ENCODE assay signal across 13 cellular contexts in the genomic region with DNA sequence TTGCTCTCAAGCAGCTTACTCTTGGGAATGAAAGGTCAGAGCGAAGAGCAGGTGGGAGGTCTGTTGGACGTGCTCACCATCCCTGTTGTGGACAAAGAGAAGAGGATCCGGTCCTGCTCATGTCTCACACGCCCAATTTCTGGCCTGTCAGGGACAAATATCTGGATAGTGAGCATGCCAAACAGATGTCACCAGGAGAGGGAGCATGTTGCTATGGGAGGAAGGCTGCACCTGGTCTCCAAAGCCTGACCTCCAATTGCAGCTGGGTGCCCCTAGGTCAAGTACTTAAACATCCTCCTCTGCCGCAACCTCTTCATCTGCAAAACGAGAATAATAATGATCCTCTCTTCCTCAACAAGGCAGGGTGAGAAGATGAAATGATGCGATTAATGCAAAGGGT. TPM values are rescaled to one million over a fixed set of nuclear protein-coding genes. Genes with fewer than 3 reads are reported as not detected.
DNase-seq lines count a peak whose midpoint lies in the region; ATAC-seq, FAIRE-seq and TF ChIP-seq lines count a peak whose summit lies in the region.
"Had no signal": no experiment of that assay in that cellular context is flagged by ENCODE, and none has a peak within 500 bp of the region (broad histone marks: within the 10 kb centered on the region; RNA-seq: fewer than 3 reads in every experiment).

No MANE protein-coding gene starts in this region.

- 1% methylated on average over 7 of the region's 7 CpGs for WGBS in K562 (ENCODE audit: insufficient coverage, low coverage, missing lambda C conversion rate)
- no CpG with 5 or more reads among the region's 7 CpGs for WGBS in mesendoderm (ENCODE audit: extremely low coverage, insufficient coverage, low lambda C conversion rate)

- no peak overlapping the region for H4K5ac ChIP-seq in mesendoderm (ENCODE audit: low read length)

- H3K9ac ChIP-seq in K562 (ENCODE audit: insufficient read depth in 1 of 2, low read depth in 2 of 2, low read length in 2 of 2) (no peak overlapping the region), mesendoderm (ENCODE audit: low read length) (no peak overlapping the region)

- no peak for FAIRE-seq in K562 (lab: Jason Lieb, UNC)

- POLR2A ChIA-PET in K562 (lab: Yijun Ruan, JAX) = no interaction called here

- CTCF ChIA-PET in K562 (lab: Yijun Ruan, JAX; ENCODE audit: low intra/inter-chr PET ratio) = interaction anchor here (1.4 to 3.1 kb wide), 2 partner anchors 236 to 365 kb away, joined by 4 to 15 read pairs; no protein-coding TSS in a partner anchor

- H3K9me3 ChIP-seq in K562 (replicated peaks; ENCODE audit: control insufficient read depth, insufficient read depth, low read depth, low read length) = no peaks in the 10 kb centered on the region

- no peak overlapping the region for H3K56ac ChIP-seq in mesendoderm (ENCODE audit: low read length)

- no peak overlapping the region for H2AK5ac ChIP-seq in mesendoderm (ENCODE audit: low read length)

- BruUV-seq in K562 (replicated peaks; lab: Mats Ljungman, UMichigan) = no TSS peak

- no peak overlapping the region for H2BK5ac ChIP-seq in mesendoderm (ENCODE audit: low read length)

- no peak overlapping the region for H2BK120ac ChIP-seq in mesendoderm (ENCODE audit: low read depth, low read length)

- H3K4me3 ChIP-seq in K562 (no peak overlapping the region), mesendoderm (ENCODE audit: low read length) (no peak overlapping the region), dorsolateral prefrontal cortex (no peak overlapping the region)
- H3K4me3 ChIP-seq: spleen had no signal

- no peak overlapping the region for H4K8ac ChIP-seq in mesendoderm (ENCODE audit: low read depth, low read length)

- H3K79me1 ChIP-seq in mesendoderm (ENCODE audit: low read length) = no peaks in the 10 kb centered on the region

- TF ChIP-seq CTCF in K562 (IDR thresholded peaks at IDR 0.05 in 2 of 3, conservative IDR thresholded peaks at IDR 0.05 in 1 of 3; ENCODE audit: insufficient read depth in 2 of 3, low read depth in 1 of 3, low read length in 3 of 3) = peak; percentile 38 to 48 (median 48); a peak in 4 of 6 replicates
- peak in 18 of 56 donors; percentile 4 to 31 (median 20) for TF ChIP-seq CTCF in dorsolateral prefrontal cortex (IDR thresholded peaks at IDR 0.05 in 54 of 56, conservative IDR thresholded peaks at IDR 0.05 in 2 of 56; ENCODE audit: low read depth in 1 of 56, partially characterized antibody in 56 of 56)

- no peak overlapping the region for H2AFZ ChIP-seq in K562 (ENCODE audit: low read depth, low read length)

- no peak overlapping the region for H3K4ac ChIP-seq in mesendoderm (ENCODE audit: low read depth, low read length)

- TF ChIP-seq POLR2A in K562 (conservative IDR thresholded peaks at IDR 0.05) = no peak

- no peaks in the 10 kb centered on the region for H4K20me1 ChIP-seq in K562 (replicated peaks; ENCODE audit: control insufficient read depth, insufficient read depth, low read length)

- H3K4me2 ChIP-seq in K562 (ENCODE audit: insufficient read depth, low read length) (no peak overlapping the region), mesendoderm (ENCODE audit: low read length) (no peak overlapping the region)

- H2BK15ac ChIP-seq in mesendoderm (replicated peaks; ENCODE audit: low read depth) = no peak overlapping the region

- intact Hi-C loops in K562 (cut with micrococcal nuclease) = loop anchor here (2.0 to 10.0 kb wide), 3 partner anchors 503 to 915 kb away; no protein-coding TSS in a partner anchor
- intact Hi-C loops in dorsolateral prefrontal cortex (cut with DNase I) = loop anchor here (5.0 to 10.0 kb wide), 5 partner anchors 232 to 822 kb away; no protein-coding TSS in a partner anchor

- H3K9me1 ChIP-seq in K562 (ENCODE audit: control insufficient read depth, insufficient read depth, low read length) = no peaks in the 10 kb centered on the region

- H3K18ac ChIP-seq in mesendoderm (ENCODE audit: low read length) = no peak overlapping the region

- no peaks in the 10 kb centered on the region for H3K79me2 ChIP-seq in K562 (ENCODE audit: control insufficient read depth, insufficient read depth, low read length)
- H3K79me2 ChIP-seq in mesendoderm (ENCODE audit: control insufficient read depth, insufficient read depth, low read length) = no peaks in the 10 kb centered on the region

- H3K27me3 ChIP-seq in K562 (ENCODE audit: control insufficient read depth in 2 of 2, insufficient read depth in 2 of 2, low read length in 2 of 2) = peaks cover 2 to 4% of the 10 kb centered on the region in 2 experiments; a peak in 3 of 5 replicates
- H3K27me3 ChIP-seq in mesendoderm (ENCODE audit: insufficient read depth, low read length, poor library complexity) = peaks cover 2% of the 10 kb centered on the region
- peaks cover 0 to 8% (median 0%) of the 10 kb centered on the region in 45 donors for H3K27me3 ChIP-seq in dorsolateral prefrontal cortex

- TF ChIP-seq EP300 in K562 (IDR thresholded peaks at IDR 0.05; ENCODE audit: low read length) = no peak

- H3K36me3 ChIP-seq in K562 (ENCODE audit: control insufficient read depth, insufficient read depth, low read length) (no peaks in the 10 kb centered on the region), mesendoderm (ENCODE audit: control insufficient read depth, insufficient read depth, low read length) (no peaks in the 10 kb centered on the region)
- H3K36me3 ChIP-seq: spleen had no signal

- H3K4me1 ChIP-seq in K562 (replicated peaks in 1 of 2; ENCODE audit: control insufficient read depth in 2 of 2, insufficient read depth in 2 of 2, low read length in 2 of 2) (peaks cover 0 to 3% of the 10 kb centered on the region in 2 experiments; a peak in 1 of 5 replicates), mesendoderm (ENCODE audit: control insufficient read depth, low read depth, low read length) (no peaks in the 10 kb centered on the region)

- DNase-seq in NCI-H1417 (lab: John Stamatoyannopoulos, UW) (peak in 2 of 3 experiments; percentile 44 to 75), NCI-H1417 treated with DMSO at 0.1 percent for 48 hours (lab: John Stamatoyannopoulos, UW) (no peak), NCI-H1105 treated with DMSO at 0.1 percent for 48 hours (lab: John Stamatoyannopoulos, UW) (peak; percentile 27), K562 (ENCODE audit: extremely low read depth in 1 of 4, low spot score in 3 of 4) (peak in 1 of 4 experiments; percentile 21), mesendoderm (peak; percentile 65), dorsolateral prefrontal cortex (no peak)
- DNase-seq: activated T-cell treated with anti-CD3 and anti-CD28 coated beads, Interleukin-2, amount 50 U/mL, for 4 hours; caudate nucleus; GF-D8; spleen had no signal

- in situ Hi-C loops in K562 (cut with MboI) = loop anchor here (10.0 to 25.0 kb wide), 2 partner anchors 692 to 825 kb away; no protein-coding TSS in a partner anchor

- no peak overlapping the region for H3K23ac ChIP-seq in mesendoderm (ENCODE audit: low read length)

- ATAC-seq in K562 (peak; percentile 60), GM19397 (IDR thresholded peaks at IDR 0.05; ENCODE audit: unreplicated experiment) (no peak), GM19324 (IDR thresholded peaks at IDR 0.05; ENCODE audit: low FRiP score, unreplicated experiment) (no peak)
- ATAC-seq: activated T-cell treated with anti-CD3 and anti-CD28 coated beads, Interleukin-2, amount 50 U/mL, for 4 hours had no signal

- H3K27ac ChIP-seq in K562 (ENCODE audit: extremely low read depth, low read depth, low read length) (no peak overlapping the region), mesendoderm (ENCODE audit: low read depth, low read length) (no peak overlapping the region), dorsolateral prefrontal cortex (no peak overlapping the region)
- H3K27ac ChIP-seq: spleen had no signal

- peak in 1 of 2 experiments; percentile 51; a peak in 2 of 4 replicates for TF ChIP-seq RAD21 in K562 (CRISPR knock-in tag; conservative IDR thresholded peaks at IDR 0.05 in 1 of 2, IDR thresholded peaks at IDR 0.05 in 1 of 2)

TF ChIP-seq in K562, 482 proteins besides CTCF, POLR2A, EP300 and RAD21:
- TF ChIP-seq ZNF76 (CRISPR knock-in tag; IDR thresholded peaks at IDR 0.05; ENCODE audit: borderline replicate concordance) (no peak), SMC3 (conservative IDR thresholded peaks at IDR 0.05; ENCODE audit: insufficient read depth, low read depth, low read length) (0 out of 2 replicates have a peak, but pooled peaks have one; percentile 4)

RNA-seq across cellular contexts. Expression of gene DMRTA2, which starts 53.4 kb away (rescaled TPM):
- not detected in 2 replicates for total RNA-seq in K562 (2011; cell fraction: chromatin; rRNA removed; ENCODE audit: low replicate concordance)
- not detected in 2 replicates for total RNA-seq in K562 (2011; cell fraction: nucleolus; rRNA removed)
- not detected in 2 replicates for total RNA-seq in K562 (2011; cell fraction: nucleoplasm; rRNA removed)
- total RNA-seq in K562 (2014; rRNA removed) = not detected in 2 replicates
- not detected in 2 replicates for total RNA-seq in K562 (2014; rRNA removed; fragmentation: Illumina TruSeq; extraction: Trizol)
- not detected in 2 replicates for total RNA-seq in K562 (2015; rRNA removed; fragmentation: Illumina TruSeq; extraction: Trizol)
- not detected in 2 replicates for total RNA-seq in K562 (2021)
- polyA plus RNA-seq in K562 (2011; rRNA removed) = not detected in 2 replicates
- polyA plus RNA-seq in K562 (2011; cell fraction: cytosol; rRNA removed) = not detected in 2 replicates
- not detected in 2 replicates for polyA plus RNA-seq in K562 (2011; cell fraction: nucleus; rRNA removed)
- not detected in 2 replicates for polyA plus RNA-seq in K562 (2012)
- not detected in 2 replicates for polyA plus RNA-seq in K562 (2014; fragmentation: Illumina TruSeq; extraction: Trizol)
- polyA plus RNA-seq in K562 (2014; fragmentation: Nextera tagmentation; extraction: Ambion mirVana) = not detected
- not detected in 2 replicates for polyA plus RNA-seq in K562 (2014; rRNA removed)
- not detected in 2 replicates for polyA minus RNA-seq in K562 (2011; rRNA and poly(A)+ RNA removed)
- not detected in 2 replicates for polyA minus RNA-seq in K562 (2011; cell fraction: cytosol; rRNA and poly(A)+ RNA removed)
- not detected in 2 replicates for polyA minus RNA-seq in K562 (2011; cell fraction: nucleus; rRNA and poly(A)+ RNA removed)
- polyA plus RNA-seq in mesendoderm (2013, experiment 1 of 2) = 0.03 TPM
- polyA plus RNA-seq in mesendoderm (2013, experiment 2 of 2) = 0.04 TPM
- 1 to 10 TPM in 17 of 120 experiments, under 1 TPM in 96, not detected in 7; 0.13 to 2.9 (median 0.49) TPM for total RNA-seq in dorsolateral prefrontal cortex
- total RNA-seq: activated T-cell treated with anti-CD3 and anti-CD28 coated beads, Interleukin-2, amount 50 U/mL, for 4 hours; mucosa of gallbladder had no signal

Comparison
In these comparisons a context has a peak if more than half of its experiments do, and no peak if none do; other contexts are left out.
1. DNase-seq: peak in NCI-H1417 (2 of 3), NCI-H1105 treated with DMSO at 0.1 percent for 48 hours (single experiment) and mesendoderm (single experiment); none in NCI-H1417 treated with DMSO at 0.1 percent for 48 hours (single experiment) and dorsolateral prefrontal cortex (0 of 10).